ENCODE assay signal across 9 cellular contexts in the genomic region with DNA sequence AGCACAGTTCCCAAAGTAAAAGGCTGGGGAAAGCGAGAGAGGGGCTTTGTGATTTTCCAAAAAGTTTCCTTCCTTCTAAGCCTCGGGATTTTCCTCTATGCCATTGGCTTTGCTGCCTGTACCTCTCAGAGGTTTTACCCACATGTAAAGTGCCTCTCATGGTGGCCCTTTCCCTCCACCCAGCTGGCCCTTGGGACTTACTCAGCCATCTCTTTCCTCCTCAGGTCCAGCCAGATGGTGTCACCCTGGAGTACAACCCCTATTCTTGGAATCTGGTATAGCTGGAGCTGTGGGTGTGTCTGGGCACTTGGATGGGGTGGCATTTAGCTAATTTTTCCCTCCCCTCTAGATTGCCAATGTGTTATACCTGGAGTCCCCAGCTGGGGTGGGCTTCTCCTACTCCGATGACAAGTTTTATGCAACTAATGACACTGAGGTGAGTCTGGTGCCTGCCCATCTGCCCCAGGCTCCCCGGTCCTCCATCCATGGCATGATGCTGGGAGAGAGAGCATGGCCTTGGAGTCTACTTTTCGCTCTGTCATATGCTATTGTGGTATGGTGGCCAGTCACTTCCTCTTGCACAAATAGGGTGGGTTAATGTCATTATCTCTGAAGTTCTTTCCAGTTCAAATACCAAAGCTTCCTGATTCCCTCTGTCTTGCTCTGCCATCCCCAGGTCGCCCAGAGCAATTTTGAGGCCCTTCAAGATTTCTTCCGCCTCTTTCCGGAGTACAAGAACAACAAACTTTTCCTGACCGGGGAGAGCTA. TPM values are rescaled to one million over a fixed set of nuclear protein-coding genes. Genes with fewer than 3 reads are reported as not detected.
DNase-seq lines count a peak whose midpoint lies in the region; ATAC-seq and FAIRE-seq lines count a peak whose summit lies in the region.
"Had no signal": no experiment of that assay in that cellular context is flagged by ENCODE, and none has a peak within 500 bp of the region (broad histone marks: within the 10 kb centered on the region; RNA-seq: fewer than 3 reads in every experiment).

No MANE protein-coding gene starts in this region.

- H3K4me3 ChIP-seq in mesodermal cell (ENCODE audit: extremely low read depth, insufficient read depth, low read length, poor library complexity, severe bottlenecking) = peak overlapping the region; percentile 66

- DNase-seq in NCI-H510A treated with DMSO at 0.1 percent for 48 hours (lab: John Stamatoyannopoulos, UW) = peak; percentile 21
- DNase-seq in NCI-H510A (lab: John Stamatoyannopoulos, UW) = no peak
- DNase-seq in NOMO-1 treated with dmso at 0.1 percent for 144 hours (lab: John Stamatoyannopoulos, UW; ENCODE audit: unreplicated experiment) = peak; percentile 15
- peak; percentile 27 for DNase-seq in cerebellum (ENCODE audit: low spot score)
- DNase-seq in GM19239 (ENCODE audit: insufficient read length, low spot score) = no peak

- FAIRE-seq in GM19239 (lab: Jason Lieb, UNC) = no peak
- FAIRE-seq: colon had no signal

- H3K27ac ChIP-seq in mesodermal cell (ENCODE audit: low read depth, low read length, severe bottlenecking) = no peak overlapping the region

- no peaks in the 10 kb centered on the region for H3K9me3 ChIP-seq in mesodermal cell (ENCODE audit: control insufficient read depth, low read length)

- peaks cover 24% of the 10 kb centered on the region for H3K36me3 ChIP-seq in mesodermal cell (ENCODE audit: control insufficient read depth, insufficient read depth, low read length)

- no peaks in the 10 kb centered on the region for H3K4me1 ChIP-seq in mesodermal cell (ENCODE audit: control insufficient read depth, insufficient read depth, low read length, poor library complexity, severe bottlenecking)

- ATAC-seq in HG02840 (IDR thresholded peaks at IDR 0.05; ENCODE audit: low FRiP score, unreplicated experiment) (no peak), HG03342 (IDR thresholded peaks at IDR 0.05; ENCODE audit: unreplicated experiment) (no peak)

- 83 to 87% methylated on average over 8 of the region's 9 CpGs for WGBS in mesodermal cell (ENCODE audit: insufficient coverage in 2 of 2), 2 experiments

RNA-seq across cellular contexts. Expression of a gene that starts 1.1 kb away (rescaled TPM):
- total RNA-seq in cerebellum = 33.1 TPM
- 60.2 TPM for polyA plus RNA-seq in mesodermal cell (2013, experiment 1 of 2)
- polyA plus RNA-seq in mesodermal cell (2013, experiment 2 of 2) = 51.1 TPM

RNA-seq across cellular contexts. Expression of a gene that starts 1.2 kb away (rescaled TPM):
- total RNA-seq in cerebellum = 3.7 TPM
- 1.7 TPM for polyA plus RNA-seq in mesodermal cell (2013, experiment 1 of 2)
- 1.2 TPM for polyA plus RNA-seq in mesodermal cell (2013, experiment 2 of 2)

RNA-seq across cellular contexts. Expression of a gene that starts 4.8 kb away (rescaled TPM):
- total RNA-seq in cerebellum = 2.5 TPM
- polyA plus RNA-seq in mesodermal cell (2013, experiment 1 of 2) = 1.1 TPM
- 0.61 TPM for polyA plus RNA-seq in mesodermal cell (2013, experiment 2 of 2)

RNA-seq across cellular contexts. Expression of a gene that starts 11.2 kb away (rescaled TPM):
- total RNA-seq in cerebellum = 7.5 TPM
- polyA plus RNA-seq in mesodermal cell (2013, experiment 1 of 2) = 8.6 TPM
- 8.7 TPM for polyA plus RNA-seq in mesodermal cell (2013, experiment 2 of 2)

RNA-seq across cellular contexts. Expression of a gene that starts 19.7 kb away (rescaled TPM):
- total RNA-seq in cerebellum = 37.5 TPM
- 142 TPM for polyA plus RNA-seq in mesodermal cell (2013, experiment 1 of 2)
- 122 TPM for polyA plus RNA-seq in mesodermal cell (2013, experiment 2 of 2)

Comparison
In these comparisons a context has a peak if more than half of its experiments do, and no peak if none do; other contexts are left out.
1. DNase-seq: peak in NCI-H510A treated with DMSO at 0.1 percent for 48 hours (single experiment), NOMO-1 treated with dmso at 0.1 percent for 144 hours (single experiment) and cerebellum (single experiment); none in NCI-H510A (single experiment) and GM19239 (single experiment).